ENCODE assay signal across 9 cellular contexts in the genomic region with DNA sequence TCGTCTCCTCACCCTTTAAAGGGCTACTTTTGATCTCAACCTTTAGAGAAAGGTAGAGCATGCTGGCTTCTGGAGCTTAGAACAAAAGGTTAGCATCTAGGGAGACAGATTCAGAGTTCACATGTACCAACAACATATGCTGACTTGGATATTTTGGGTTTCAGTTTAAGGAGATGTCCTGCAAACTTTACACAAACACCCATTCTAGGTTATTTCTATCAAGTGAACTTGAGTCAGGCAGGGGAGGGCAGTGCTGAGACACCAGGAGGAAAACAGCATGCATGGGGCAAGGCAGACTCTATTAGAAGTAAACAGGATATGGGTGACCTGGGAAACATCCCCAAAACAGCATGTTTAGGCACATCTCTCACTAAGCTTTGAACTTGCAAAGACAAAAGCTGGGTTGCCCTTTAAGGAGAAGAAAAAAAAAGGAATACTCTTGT. TPM values are rescaled to one million over a fixed set of nuclear protein-coding genes. Genes with fewer than 3 reads are reported as not detected.
DNase-seq lines count a peak whose midpoint lies in the region; ATAC-seq and TF ChIP-seq lines count a peak whose summit lies in the region.
"Had no signal": no experiment of that assay in that cellular context is flagged by ENCODE, and none has a peak within 500 bp of the region (broad histone marks: within the 10 kb centered on the region; RNA-seq: fewer than 3 reads in every experiment).

No MANE protein-coding gene starts in this region.

- no peak overlapping the region for H3K4me3 ChIP-seq in foreskin fibroblast (ENCODE audit: low read depth in 1 of 2, low read length in 2 of 2)

- ATAC-seq in GM18519 (IDR thresholded peaks at IDR 0.05; ENCODE audit: low FRiP score, unreplicated experiment) (no peak), HG03280 (IDR thresholded peaks at IDR 0.05; ENCODE audit: unreplicated experiment) (no peak)

- DNase-seq in AG08396 (ENCODE audit: low spot score) (peak; percentile 5), H4 (ENCODE audit: low spot score) (peak; percentile 76), T-helper 22 cell (ENCODE audit: low read depth) (peak; percentile 1), foreskin fibroblast (peak; percentile 24 to 55), CD1c-positive myeloid dendritic cell (ENCODE audit: extremely low spot score) (no peak)
- DNase-seq in stimulated activated CD4-positive, alpha-beta T cell treated with anti-CD3 and anti-CD28 coated beads, Interleukin-2, amount 100 ng/mL, for 48 hours: no peak
- DNase-seq: Right ventricle myocardium superior had no signal

- TF ChIP-seq CTCF in foreskin fibroblast (IDR thresholded peaks at IDR 0.05; ENCODE audit: low read depth, low read length): peak; percentile 14

RNA-seq across cellular contexts. Expression of a gene that starts 43.8 kb away (rescaled TPM):
- total RNA-seq in H4 (2014; rRNA removed; shearing (Covaris generic)): 139 and 154 TPM in 2 replicates

Comparison
In these comparisons a context has a peak if more than half of its experiments do, and no peak if none do; other contexts are left out.
1. DNase-seq: peak in AG08396 (single experiment), H4 (single experiment), T-helper 22 cell (single experiment) and foreskin fibroblast (2 of 2); none in CD1c-positive myeloid dendritic cell (single experiment) and stimulated activated CD4-positive, alpha-beta T cell treated with anti-CD3 and anti-CD28 coated beads, Interleukin-2, amount 100 ng/mL, for 48 hours (0 of 2).